1 cellular context compared by ENCODE assay signal in genomic region chr4:2940267-2941137, GRCh38.
TF ChIP-seq lines count a peak whose summit lies in the region.

No MANE protein-coding gene starts in this region.

TF ChIP-seq in HepG2, 621 proteins besides CTCF, POLR2A, EP300 and RAD21:
- TF ChIP-seq AGO2 (optimal IDR thresholded peaks at IDR 0.05; ENCODE audit: low read depth, low read length) (peak; percentile 88), RBFOX2 (IDR thresholded peaks at IDR 0.05; ENCODE audit: low read depth, low read length) (peak; percentile 40; the same call in 1 of the 2 replicates), ZNF557 (CRISPR knock-in tag; IDR thresholded peaks at IDR 0.05) (no peak), ZC3H13 (CRISPR knock-in tag; IDR thresholded peaks at IDR 0.05) (0 out of 2 replicates have a peak, but pooled peaks have one; percentile 16)
